9 cellular contexts compared by ENCODE assay signal in the genomic region with DNA sequence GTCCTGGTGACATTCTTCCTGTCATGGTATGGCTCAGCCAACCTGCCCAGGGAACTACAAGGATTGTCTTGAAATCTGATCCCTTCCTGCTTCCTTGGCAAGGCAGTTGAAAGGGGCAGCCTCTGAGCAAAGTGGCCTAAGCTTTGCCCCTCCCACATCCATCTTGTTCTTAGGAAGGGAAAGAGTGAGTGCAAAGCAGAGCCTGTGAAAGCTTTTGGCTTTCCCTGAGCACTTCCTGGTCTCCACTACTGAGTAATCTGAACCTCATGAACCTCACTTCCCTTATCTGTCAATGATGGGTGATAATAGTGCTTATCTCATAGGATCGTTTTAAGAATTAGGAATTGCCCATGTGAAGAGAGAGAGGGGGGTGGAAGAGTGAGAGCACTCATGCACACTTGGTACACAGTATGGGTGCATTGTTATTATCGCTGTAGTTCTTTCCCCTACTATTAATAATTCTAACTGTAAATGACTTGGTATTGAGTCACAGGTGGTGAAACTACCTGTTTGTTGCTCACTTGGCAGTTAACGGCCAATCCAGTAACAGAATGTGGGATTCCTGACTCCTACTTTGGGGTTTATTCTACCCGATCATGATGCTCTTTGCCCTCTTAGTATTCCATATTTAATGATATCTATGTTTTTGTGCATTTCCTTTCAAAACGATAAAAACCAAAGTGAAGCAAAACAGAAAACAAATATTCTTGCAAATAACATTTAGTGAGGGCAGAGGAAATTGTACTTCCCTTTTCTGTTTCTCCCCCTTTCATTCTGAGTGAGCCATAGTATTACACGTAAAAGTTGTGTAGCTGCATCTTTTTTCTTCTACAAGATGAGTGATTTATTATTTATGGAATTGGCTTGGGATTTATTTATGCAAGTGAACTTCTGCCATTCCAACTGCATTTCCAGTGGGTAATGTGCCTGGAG.
DNase-seq lines count a peak whose midpoint lies in the region; ATAC-seq, FAIRE-seq and TF ChIP-seq lines count a peak whose summit lies in the region.
"Had no signal": no experiment of that assay in that cellular context is flagged by ENCODE, and none has a peak within 500 bp of the region (broad histone marks: within the 10 kb centered on the region; RNA-seq: fewer than 3 reads in every experiment).

No MANE protein-coding gene starts in this region.

- H3K9me3 ChIP-seq in CD4-positive, alpha-beta T cell (ENCODE audit: control insufficient read depth, low read length): no peaks in the 10 kb centered on the region

- POLR2A ChIA-PET in CD4-positive, alpha-beta T cell (lab: Charles Lee): no interaction called here

- in situ Hi-C loops in KBM-7 (cut with MboI; ENCODE audit: low pct_unique_long_range_greater_than_20kb, low sequenced_read_pairs): no loop called here

- CTCF ChIA-PET in CD4-positive, alpha-beta T cell (lab: Charles Lee): no interaction called here

- H3K4me1 Mint-ChIP-seq in IgD-negative memory B cell: peaks cover 11 to 17% (median 16%) of the 10 kb centered on the region in 3 donors
- no peaks in the 10 kb centered on the region for H3K4me1 Mint-ChIP-seq in CD4-positive, alpha-beta T cell (ENCODE audit: low read depth)

- no peak for DNase-seq in CD4-positive, alpha-beta T cell
- DNase-seq in NCI-H1092 treated with DMSO at 0.1 percent for 48 hours (lab: John Stamatoyannopoulos, UW) (no peak), KBM-7 (no peak), GM19240 (ENCODE audit: insufficient read length, low spot score) (no peak)
- DNase-seq: IMR-90 had no signal

- H3K36me3 Mint-ChIP-seq in IgD-negative memory B cell: no peaks in the 10 kb centered on the region
- peaks cover 5% of the 10 kb centered on the region for H3K36me3 Mint-ChIP-seq in CD4-positive, alpha-beta T cell (ENCODE audit: low read depth)

- no peak for TF ChIP-seq CTCF in CD4-positive, alpha-beta T cell (IDR thresholded peaks at IDR 0.05)

- peak; percentile 82 for ATAC-seq in GM18502 (IDR thresholded peaks at IDR 0.05; ENCODE audit: poor library complexity, unreplicated experiment)
- ATAC-seq in GM21576 (IDR thresholded peaks at IDR 0.05; ENCODE audit: unreplicated experiment): peak; percentile 78
- ATAC-seq in CD4-positive, alpha-beta T cell (ENCODE audit: poor library complexity): no peak

- peak overlapping the region; percentile 57 to 76 (median 69) for H3K27ac Mint-ChIP-seq in IgD-negative memory B cell
- H3K27ac Mint-ChIP-seq in CD4-positive, alpha-beta T cell: no peak overlapping the region

- H3K9me3 Mint-ChIP-seq in IgD-negative memory B cell: peaks cover 2 to 3% (median 2%) of the 10 kb centered on the region in 3 donors
- H3K9me3 Mint-ChIP-seq in CD4-positive, alpha-beta T cell: peaks cover 5% of the 10 kb centered on the region

- H3K27ac ChIP-seq in CD4-positive, alpha-beta T cell (ENCODE audit: low read depth, low read length): no peak overlapping the region

- FAIRE-seq in colon (lab: Jason Lieb, UNC): peak; percentile 31

- intact Hi-C loops in CD4-positive, alpha-beta T cell (cut with DNase I, micrococcal nuclease): no loop called here

- peak overlapping the region; percentile 76 to 93 (median 84) for H3K4me3 Mint-ChIP-seq in IgD-negative memory B cell
- no peak overlapping the region for H3K4me3 Mint-ChIP-seq in CD4-positive, alpha-beta T cell

- H3K27me3 Mint-ChIP-seq in IgD-negative memory B cell: no peaks in the 10 kb centered on the region
- H3K27me3 Mint-ChIP-seq in CD4-positive, alpha-beta T cell: no peaks in the 10 kb centered on the region

- H3K27me3 ChIP-seq in CD4-positive, alpha-beta T cell (ENCODE audit: control insufficient read depth, insufficient read depth, low read length): no peaks in the 10 kb centered on the region
